In the genomic region with DNA sequence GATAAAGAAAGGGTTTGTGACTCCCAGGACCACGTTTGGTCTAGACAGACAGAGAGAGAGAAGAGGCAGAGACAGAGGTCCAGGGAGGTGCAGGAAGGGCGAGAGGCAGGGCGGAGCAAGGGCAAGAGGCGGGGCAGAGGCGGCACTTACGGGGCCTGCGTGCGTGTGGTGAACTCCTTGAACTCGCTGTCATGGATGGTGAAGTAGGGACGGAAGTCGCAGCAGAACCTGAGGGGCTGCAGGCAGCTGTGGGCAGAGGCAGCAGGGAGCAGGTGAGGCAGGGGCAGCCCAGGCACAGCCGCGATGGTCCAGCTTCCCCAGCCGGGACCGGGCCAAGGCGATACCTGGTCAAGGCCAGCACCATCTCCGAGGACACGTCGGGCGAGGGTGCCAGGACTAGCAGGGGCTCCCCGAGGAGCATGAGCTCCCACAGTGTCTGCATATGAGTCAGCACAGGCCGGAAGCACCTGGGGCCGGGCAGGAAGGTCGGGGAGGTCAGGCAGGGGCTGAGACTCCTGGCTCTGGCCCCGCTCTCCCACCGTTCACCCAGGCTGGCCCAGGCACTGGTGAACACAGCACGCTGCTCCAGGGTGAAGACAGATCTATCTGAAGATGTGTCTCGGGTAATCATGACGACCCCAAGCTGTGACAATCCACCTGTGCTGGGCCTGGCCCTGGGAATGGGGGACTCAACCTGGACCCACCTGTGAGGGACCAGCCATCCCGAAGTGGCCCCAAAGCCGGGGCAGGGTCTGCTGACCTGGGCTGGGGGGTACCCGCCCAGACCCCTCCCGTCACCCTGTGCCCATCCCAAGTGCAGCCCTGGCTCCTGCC, we compare ENCODE assay signal across 1 cellular context.
TF ChIP-seq lines count a peak whose summit lies in the region.

No MANE protein-coding gene starts in this region.

TF ChIP-seq in HepG2, 621 proteins besides CTCF, POLR2A, EP300 and RAD21 (continued from another document and continues in another):
- TF ChIP-seq, protein P1, sequence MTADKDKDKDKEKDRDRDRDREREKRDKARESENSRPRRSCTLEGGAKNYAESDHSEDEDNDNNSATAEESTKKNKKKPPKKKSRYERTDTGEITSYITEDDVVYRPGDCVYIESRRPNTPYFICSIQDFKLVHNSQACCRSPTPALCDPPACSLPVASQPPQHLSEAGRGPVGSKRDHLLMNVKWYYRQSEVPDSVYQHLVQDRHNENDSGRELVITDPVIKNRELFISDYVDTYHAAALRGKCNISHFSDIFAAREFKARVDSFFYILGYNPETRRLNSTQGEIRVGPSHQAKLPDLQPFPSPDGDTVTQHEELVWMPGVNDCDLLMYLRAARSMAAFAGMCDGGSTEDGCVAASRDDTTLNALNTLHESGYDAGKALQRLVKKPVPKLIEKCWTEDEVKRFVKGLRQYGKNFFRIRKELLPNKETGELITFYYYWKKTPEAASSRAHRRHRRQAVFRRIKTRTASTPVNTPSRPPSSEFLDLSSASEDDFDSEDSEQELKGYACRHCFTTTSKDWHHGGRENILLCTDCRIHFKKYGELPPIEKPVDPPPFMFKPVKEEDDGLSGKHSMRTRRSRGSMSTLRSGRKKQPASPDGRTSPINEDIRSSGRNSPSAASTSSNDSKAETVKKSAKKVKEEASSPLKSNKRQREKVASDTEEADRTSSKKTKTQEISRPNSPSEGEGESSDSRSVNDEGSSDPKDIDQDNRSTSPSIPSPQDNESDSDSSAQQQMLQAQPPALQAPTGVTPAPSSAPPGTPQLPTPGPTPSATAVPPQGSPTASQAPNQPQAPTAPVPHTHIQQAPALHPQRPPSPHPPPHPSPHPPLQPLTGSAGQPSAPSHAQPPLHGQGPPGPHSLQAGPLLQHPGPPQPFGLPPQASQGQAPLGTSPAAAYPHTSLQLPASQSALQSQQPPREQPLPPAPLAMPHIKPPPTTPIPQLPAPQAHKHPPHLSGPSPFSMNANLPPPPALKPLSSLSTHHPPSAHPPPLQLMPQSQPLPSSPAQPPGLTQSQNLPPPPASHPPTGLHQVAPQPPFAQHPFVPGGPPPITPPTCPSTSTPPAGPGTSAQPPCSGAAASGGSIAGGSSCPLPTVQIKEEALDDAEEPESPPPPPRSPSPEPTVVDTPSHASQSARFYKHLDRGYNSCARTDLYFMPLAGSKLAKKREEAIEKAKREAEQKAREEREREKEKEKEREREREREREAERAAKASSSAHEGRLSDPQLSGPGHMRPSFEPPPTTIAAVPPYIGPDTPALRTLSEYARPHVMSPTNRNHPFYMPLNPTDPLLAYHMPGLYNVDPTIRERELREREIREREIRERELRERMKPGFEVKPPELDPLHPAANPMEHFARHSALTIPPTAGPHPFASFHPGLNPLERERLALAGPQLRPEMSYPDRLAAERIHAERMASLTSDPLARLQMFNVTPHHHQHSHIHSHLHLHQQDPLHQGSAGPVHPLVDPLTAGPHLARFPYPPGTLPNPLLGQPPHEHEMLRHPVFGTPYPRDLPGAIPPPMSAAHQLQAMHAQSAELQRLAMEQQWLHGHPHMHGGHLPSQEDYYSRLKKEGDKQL (CRISPR knock-in tag; IDR thresholded peaks at IDR 0.05; ENCODE audit: low read depth): no peak
- TF ChIP-seq YEATS2 (CRISPR knock-in tag; IDR thresholded peaks at IDR 0.05; ENCODE audit: borderline replicate concordance) (no peak), SMAD1 (CRISPR knock-in tag; IDR thresholded peaks at IDR 0.05; ENCODE audit: borderline replicate concordance, low read depth) (0 out of 2 replicates have a peak, but pooled peaks have one; percentile 16), ZNF496 (CRISPR knock-in tag; IDR thresholded peaks at IDR 0.05; ENCODE audit: insufficient replicate concordance) (no peak), ZNF501 (CRISPR knock-in tag; IDR thresholded peaks at IDR 0.05) (no peak), ZNF567 (CRISPR knock-in tag; IDR thresholded peaks at IDR 0.05; ENCODE audit: borderline replicate concordance) (no peak), ZSCAN12 (CRISPR knock-in tag; IDR thresholded peaks at IDR 0.05) (no peak), GATA4 (IDR thresholded peaks at IDR 0.05; ENCODE audit: borderline replicate concordance, low read depth) (no peak), ZBTB42 (CRISPR knock-in tag; IDR thresholded peaks at IDR 0.05) (no peak), TBX2 (CRISPR knock-in tag; IDR thresholded peaks at IDR 0.05; ENCODE audit: borderline replicate concordance) (peak; percentile 46; the same call in 1 of the 2 replicates), POLR2AphosphoS5 (IDR thresholded peaks at IDR 0.05; ENCODE audit: low read depth, low read length) (no peak), ZNF446 (CRISPR knock-in tag; IDR thresholded peaks at IDR 0.05) (no peak), GTF2F1 (IDR thresholded peaks at IDR 0.05; ENCODE audit: low read length) (no peak), CHD2 (IDR thresholded peaks at IDR 0.05; ENCODE audit: low read depth, low read length) (no peak), ZSCAN5A (CRISPR knock-in tag; IDR thresholded peaks at IDR 0.05; ENCODE audit: borderline replicate concordance) (no peak), ZBTB7B (CRISPR knock-in tag; IDR thresholded peaks at IDR 0.05) (peak; percentile 44; the same call in 1 of the 2 replicates), FLYWCH1 (CRISPR knock-in tag; IDR thresholded peaks at IDR 0.05) (no peak), MIER2 (CRISPR knock-in tag; IDR thresholded peaks at IDR 0.05) (no peak), ZBTB21 (CRISPR knock-in tag; IDR thresholded peaks at IDR 0.05) (no peak), MYNN (CRISPR knock-in tag; IDR thresholded peaks at IDR 0.05; ENCODE audit: low read depth) (no peak), MIXL1 (CRISPR knock-in tag; IDR thresholded peaks at IDR 0.05) (no peak), PRDM4 (CRISPR knock-in tag; IDR thresholded peaks at IDR 0.05; ENCODE audit: borderline replicate concordance) (no peak), ZNF205 (CRISPR knock-in tag; IDR thresholded peaks at IDR 0.05) (no peak), XRCC5 (optimal IDR thresholded peaks at IDR 0.05; ENCODE audit: low read length) (no peak), ZBTB4 (CRISPR knock-in tag; IDR thresholded peaks at IDR 0.05; ENCODE audit: borderline replicate concordance) (no peak), U2AF1 (optimal IDR thresholded peaks at IDR 0.05; ENCODE audit: low read depth, low read length) (no peak), ZNF331 (CRISPR knock-in tag; IDR thresholded peaks at IDR 0.05) (no peak), ZNF3 (CRISPR knock-in tag; IDR thresholded peaks at IDR 0.05) (no peak), MED1 (CRISPR knock-in tag; IDR thresholded peaks at IDR 0.05) (peak; percentile 66), HOXD1 (CRISPR knock-in tag; IDR thresholded peaks at IDR 0.05) (no peak), TRIM24 (CRISPR knock-in tag; IDR thresholded peaks at IDR 0.05) (no peak), TOPORS (CRISPR knock-in tag; IDR thresholded peaks at IDR 0.05) (no peak)
- TF ChIP-seq, protein P2, sequence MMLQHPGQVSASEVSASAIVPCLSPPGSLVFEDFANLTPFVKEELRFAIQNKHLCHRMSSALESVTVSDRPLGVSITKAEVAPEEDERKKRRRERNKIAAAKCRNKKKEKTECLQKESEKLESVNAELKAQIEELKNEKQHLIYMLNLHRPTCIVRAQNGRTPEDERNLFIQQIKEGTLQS (CRISPR knock-in tag; IDR thresholded peaks at IDR 0.05): no peak
- TF ChIP-seq, protein P3, sequence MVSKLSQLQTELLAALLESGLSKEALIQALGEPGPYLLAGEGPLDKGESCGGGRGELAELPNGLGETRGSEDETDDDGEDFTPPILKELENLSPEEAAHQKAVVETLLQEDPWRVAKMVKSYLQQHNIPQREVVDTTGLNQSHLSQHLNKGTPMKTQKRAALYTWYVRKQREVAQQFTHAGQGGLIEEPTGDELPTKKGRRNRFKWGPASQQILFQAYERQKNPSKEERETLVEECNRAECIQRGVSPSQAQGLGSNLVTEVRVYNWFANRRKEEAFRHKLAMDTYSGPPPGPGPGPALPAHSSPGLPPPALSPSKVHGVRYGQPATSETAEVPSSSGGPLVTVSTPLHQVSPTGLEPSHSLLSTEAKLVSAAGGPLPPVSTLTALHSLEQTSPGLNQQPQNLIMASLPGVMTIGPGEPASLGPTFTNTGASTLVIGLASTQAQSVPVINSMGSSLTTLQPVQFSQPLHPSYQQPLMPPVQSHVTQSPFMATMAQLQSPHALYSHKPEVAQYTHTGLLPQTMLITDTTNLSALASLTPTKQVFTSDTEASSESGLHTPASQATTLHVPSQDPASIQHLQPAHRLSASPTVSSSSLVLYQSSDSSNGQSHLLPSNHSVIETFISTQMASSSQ (IDR thresholded peaks at IDR 0.05; ENCODE audit: low read depth): no peak
- TF ChIP-seq, protein P3 (CRISPR knock-in tag; IDR thresholded peaks at IDR 0.05; ENCODE audit: borderline replicate concordance): 0 out of 2 replicates have a peak, but pooled peaks have one; percentile 15
- TF ChIP-seq, protein P4, sequence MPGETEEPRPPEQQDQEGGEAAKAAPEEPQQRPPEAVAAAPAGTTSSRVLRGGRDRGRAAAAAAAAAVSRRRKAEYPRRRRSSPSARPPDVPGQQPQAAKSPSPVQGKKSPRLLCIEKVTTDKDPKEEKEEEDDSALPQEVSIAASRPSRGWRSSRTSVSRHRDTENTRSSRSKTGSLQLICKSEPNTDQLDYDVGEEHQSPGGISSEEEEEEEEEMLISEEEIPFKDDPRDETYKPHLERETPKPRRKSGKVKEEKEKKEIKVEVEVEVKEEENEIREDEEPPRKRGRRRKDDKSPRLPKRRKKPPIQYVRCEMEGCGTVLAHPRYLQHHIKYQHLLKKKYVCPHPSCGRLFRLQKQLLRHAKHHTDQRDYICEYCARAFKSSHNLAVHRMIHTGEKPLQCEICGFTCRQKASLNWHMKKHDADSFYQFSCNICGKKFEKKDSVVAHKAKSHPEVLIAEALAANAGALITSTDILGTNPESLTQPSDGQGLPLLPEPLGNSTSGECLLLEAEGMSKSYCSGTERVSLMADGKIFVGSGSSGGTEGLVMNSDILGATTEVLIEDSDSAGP (CRISPR knock-in tag; IDR thresholded peaks at IDR 0.05; ENCODE audit: borderline replicate concordance): peak; percentile 4; the same call in 1 of the 2 replicates
